In the genomic region with DNA sequence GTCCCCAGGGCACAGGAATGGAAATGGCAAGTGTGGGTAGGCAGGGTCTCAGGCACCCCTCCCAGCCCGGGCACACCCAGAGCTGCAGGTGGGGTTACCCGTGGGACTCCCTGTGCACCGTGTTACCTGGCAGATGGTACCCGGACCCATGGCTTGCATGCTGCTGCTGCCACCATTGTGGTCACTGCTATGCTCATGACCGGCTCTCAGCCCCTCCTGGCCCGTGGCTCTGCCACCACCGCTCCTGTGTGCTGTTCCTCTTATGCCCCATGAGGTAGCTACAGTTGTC, we compare ENCODE assay signal across 17 cellular contexts. TPM values are rescaled to one million over a fixed set of nuclear protein-coding genes. Genes with fewer than 3 reads are reported as not detected.
DNase-seq lines count a peak whose midpoint lies in the region; ATAC-seq and TF ChIP-seq lines count a peak whose summit lies in the region.
"Had no signal": no experiment of that assay in that cellular context is flagged by ENCODE, and none has a peak within 500 bp of the region (broad histone marks: within the 10 kb centered on the region; RNA-seq: fewer than 3 reads in every experiment).

No MANE protein-coding gene starts in this region.

- no peak overlapping the region for H3K4me3 ChIP-seq in OCI-LY3 (ENCODE audit: low read length)
- H3K4me3 ChIP-seq in neuronal stem cell (ENCODE audit: low read length in 2 of 2) = no peak overlapping the region
- H3K4me3 ChIP-seq: BLaER1 had no signal

- DNase-seq in islet precursor cell = peak; percentile 40
- DNase-seq in neuronal stem cell (ENCODE audit: low spot score) = no peak
- no peak for DNase-seq in NCI-H2029 treated with DMSO at 0.1 percent for 48 hours (lab: John Stamatoyannopoulos, UW)
- DNase-seq: DMS 273 treated with DMSO at 0.1 percent for 48 hours, DMS153, GF-D8 had no signal

- H2BK15ac ChIP-seq in neuronal stem cell (ENCODE audit: low read length) = peak overlapping the region; percentile 96

- H2BK12ac ChIP-seq in neuronal stem cell (ENCODE audit: low read length) = no peak overlapping the region

- H4K20me1 ChIP-seq in OCI-LY3 (ENCODE audit: insufficient read depth, low read length) = no peaks in the 10 kb centered on the region
- H4K20me1 ChIP-seq: BLaER1 had no signal

- H3K4me2 ChIP-seq in OCI-LY3 (ENCODE audit: low read length) (peak overlapping the region; percentile 98; the same call in 1 of the 2 replicates), neuronal stem cell (ENCODE audit: insufficient read depth, low read length, poor library complexity, severe bottlenecking) (no peak overlapping the region)

- H3K4ac ChIP-seq in neuronal stem cell (ENCODE audit: low read length) = no peak overlapping the region

- peak overlapping the region; percentile 90 for H2AK5ac ChIP-seq in neuronal stem cell (ENCODE audit: low read depth, low read length)

- no peaks in the 10 kb centered on the region for H3K9me3 Mint-ChIP-seq in stimulated activated memory B cell treated with anti-CD40 and anti-IgM and Interleukin-4, amounts not matched to agents 10 μg/mL and 1 μg/mL and 100 μg/mL, for 72 hours
- H3K9me3 Mint-ChIP-seq: CD4-positive, alpha-beta memory T cell; CD4-positive, CD25-positive, alpha-beta regulatory T cell; CD8-positive, alpha-beta memory T cell had no signal

- H3K27ac Mint-ChIP-seq in stimulated activated memory B cell treated with anti-CD40 and anti-IgM and Interleukin-4, amounts not matched to agents 10 μg/mL and 1 μg/mL and 100 μg/mL, for 72 hours = peak overlapping the region; percentile 71
- H3K27ac Mint-ChIP-seq: CD14-positive monocyte had no signal

- no CpG with 5 or more reads among the region's 7 CpGs for WGBS in neuronal stem cell (ENCODE audit: extremely low coverage in 2 of 2, insufficient read length in 2 of 2, insufficient replicate concordance in 1 of 2), 2 donors

- no peaks in the 10 kb centered on the region for H3K36me3 ChIP-seq in OCI-LY3 (replicated peaks; ENCODE audit: low read depth, low read length)
- H3K36me3 ChIP-seq in neuronal stem cell (replicated peaks in 1 of 2; ENCODE audit: control insufficient read depth in 2 of 2, insufficient read depth in 2 of 2, low read length in 2 of 2) = no peaks in the 10 kb centered on the region
- H3K36me3 ChIP-seq: BE2C, BLaER1 had no signal

- peaks cover 46% of the 10 kb centered on the region for H3K4me1 ChIP-seq in OCI-LY3 (ENCODE audit: low read length)
- peaks cover 6 to 11% of the 10 kb centered on the region in 2 donors for H3K4me1 ChIP-seq in neuronal stem cell (ENCODE audit: control insufficient read depth in 2 of 2, insufficient read depth in 1 of 2, low read depth in 1 of 2, low read length in 2 of 2)

- 0 out of 2 replicates have a peak overlapping the region, but pooled peaks have one; percentile 90 for H2AFZ ChIP-seq in OCI-LY3 (ENCODE audit: low read depth, low read length)
- peak overlapping the region; percentile 85 for H2AFZ ChIP-seq in neuronal stem cell (ENCODE audit: low read length)

- H3K18ac ChIP-seq in neuronal stem cell (ENCODE audit: low read length) = peak overlapping the region; percentile 78

- H3K9ac ChIP-seq in OCI-LY3 (ENCODE audit: low read length) (no peak overlapping the region), neuronal stem cell (ENCODE audit: low read depth, low read length, poor library complexity) (no peak overlapping the region)
- H3K9ac ChIP-seq: BLaER1 had no signal

- ATAC-seq in stimulated activated memory B cell treated with anti-CD40 and anti-IgM and Interleukin-4, amounts not matched to agents 10 μg/mL and 1 μg/mL and 100 μg/mL, for 72 hours = no peak
- no peak for ATAC-seq in GM18907 (IDR thresholded peaks at IDR 0.05; ENCODE audit: unreplicated experiment)
- no peak for ATAC-seq in HG03175 (IDR thresholded peaks at IDR 0.05; ENCODE audit: unreplicated experiment)
- no peak for ATAC-seq in HG03521 (IDR thresholded peaks at IDR 0.05; ENCODE audit: unreplicated experiment)

- H3K23ac ChIP-seq in neuronal stem cell (ENCODE audit: low read depth, low read length, poor library complexity) = no peak overlapping the region

- no peak overlapping the region for H3K4me3 Mint-ChIP-seq in stimulated activated memory B cell treated with anti-CD40 and anti-IgM and Interleukin-4, amounts not matched to agents 10 μg/mL and 1 μg/mL and 100 μg/mL, for 72 hours
- H3K4me3 Mint-ChIP-seq: CD14-positive monocyte had no signal

- peaks cover 38% of the 10 kb centered on the region for H3K4me1 Mint-ChIP-seq in stimulated activated memory B cell treated with anti-CD40 and anti-IgM and Interleukin-4, amounts not matched to agents 10 μg/mL and 1 μg/mL and 100 μg/mL, for 72 hours

- H3K14ac ChIP-seq in neuronal stem cell (ENCODE audit: low read length) = no peak overlapping the region

- H3K79me2 ChIP-seq in OCI-LY3 (ENCODE audit: low read length) = no peaks in the 10 kb centered on the region

- no peaks in the 10 kb centered on the region for H3K27me3 Mint-ChIP-seq in stimulated activated memory B cell treated with anti-CD40 and anti-IgM and Interleukin-4, amounts not matched to agents 10 μg/mL and 1 μg/mL and 100 μg/mL, for 72 hours
- H3K27me3 Mint-ChIP-seq: CD4-positive, alpha-beta memory T cell; CD4-positive, CD25-positive, alpha-beta regulatory T cell had no signal

- peak overlapping the region; percentile 11 for H4K91ac ChIP-seq in neuronal stem cell (ENCODE audit: low read depth, low read length, poor library complexity)

- TF ChIP-seq CTCF in OCI-LY3 (IDR thresholded peaks at IDR 0.05; ENCODE audit: low read depth, low read length) = no peak

- H3K79me1 ChIP-seq in neuronal stem cell (ENCODE audit: low read depth, low read length) = no peaks in the 10 kb centered on the region

- H3K27me3 ChIP-seq in OCI-LY3 (ENCODE audit: low read depth, low read length) (no peaks in the 10 kb centered on the region), neuronal stem cell (ENCODE audit: control insufficient read depth in 3 of 3, insufficient read depth in 3 of 3, low read depth in 1 of 3, low read length in 3 of 3) (peaks cover 0 to 16% (median 0%) of the 10 kb centered on the region in 3 experiments)
- H3K27me3 ChIP-seq: BE2C, BLaER1 had no signal

- H3K36me3 Mint-ChIP-seq in stimulated activated memory B cell treated with anti-CD40 and anti-IgM and Interleukin-4, amounts not matched to agents 10 μg/mL and 1 μg/mL and 100 μg/mL, for 72 hours = no peaks in the 10 kb centered on the region
- H3K36me3 Mint-ChIP-seq: CD14-positive monocyte; CD4-positive, alpha-beta memory T cell; CD4-positive, CD25-positive, alpha-beta regulatory T cell; CD8-positive, alpha-beta memory T cell had no signal

- no peak overlapping the region for H4K8ac ChIP-seq in neuronal stem cell (ENCODE audit: low read depth, low read length)

- no peaks in the 10 kb centered on the region for H3K9me3 ChIP-seq in OCI-LY3 (ENCODE audit: insufficient read depth, low read length)
- H3K9me3 ChIP-seq in neuronal stem cell (replicated peaks in 1 of 2; ENCODE audit: control insufficient read depth in 2 of 2, insufficient read depth in 1 of 2, low read depth in 1 of 2, low read length in 2 of 2) = no peaks in the 10 kb centered on the region
- H3K9me3 ChIP-seq: BE2C, BLaER1 had no signal

- H2BK120ac ChIP-seq in neuronal stem cell (ENCODE audit: low read depth, low read length) = no peak overlapping the region

- H3K27ac ChIP-seq in OCI-LY3 (ENCODE audit: low read length) (no peak overlapping the region), neuronal stem cell (replicated peaks; ENCODE audit: low read length) (no peak overlapping the region)
- H3K27ac ChIP-seq: BLaER1 had no signal

- H2BK5ac ChIP-seq in neuronal stem cell (ENCODE audit: low read length) = no peak overlapping the region

RNA-seq across cellular contexts. Expression of a gene that starts 21.7 kb away (rescaled TPM):
- 0.42 TPM for polyA plus RNA-seq in neuronal stem cell (2013, experiment 1 of 2)
- polyA plus RNA-seq in neuronal stem cell (2013, experiment 2 of 2) = 0.24 TPM
- polyA plus RNA-seq: CD14-positive monocyte; CD4-positive, alpha-beta memory T cell; CD4-positive, CD25-positive, alpha-beta regulatory T cell; CD8-positive, alpha-beta memory T cell had no signal
